Comparison of ENCODE assay signal across 21 cellular contexts in the genomic region with DNA sequence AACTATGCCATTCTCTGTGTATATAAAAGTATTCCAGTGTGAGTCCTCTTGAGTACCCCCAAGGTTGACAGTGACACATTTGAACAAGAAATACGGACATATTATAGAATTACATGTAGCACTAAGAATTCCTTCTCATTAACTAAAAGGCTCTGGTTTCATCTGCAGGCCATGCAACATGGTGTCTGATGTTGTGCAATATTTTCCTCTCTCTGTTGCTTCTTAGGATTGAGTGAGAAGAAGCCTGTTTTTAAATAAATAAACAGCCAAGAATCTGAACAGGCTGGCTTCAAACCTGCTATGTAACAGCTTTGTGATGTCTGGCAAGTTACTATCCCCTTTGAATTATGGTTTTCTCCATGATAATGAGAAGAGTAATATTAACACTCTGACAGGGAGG. TPM values are rescaled to one million over a fixed set of nuclear protein-coding genes. Genes with fewer than 3 reads are reported as not detected.
DNase-seq lines count a peak whose midpoint lies in the region; ATAC-seq and TF ChIP-seq lines count a peak whose summit lies in the region.
"Had no signal": no experiment of that assay in that cellular context is flagged by ENCODE, and none has a peak within 500 bp of the region (broad histone marks: within the 10 kb centered on the region; RNA-seq: fewer than 3 reads in every experiment).

No MANE protein-coding gene starts in this region.

- ATAC-seq in HG03175 (IDR thresholded peaks at IDR 0.05; ENCODE audit: unreplicated experiment) (no peak), left lung (no peak)
- ATAC-seq: CD8-positive, alpha-beta T cell had no signal

- no peaks in the 10 kb centered on the region for H3K9me2 ChIP-seq in GM23248 (ENCODE audit: insufficient read depth)

- H3K9me3 ChIP-seq in GM23248 (ENCODE audit: low read depth) = no peaks in the 10 kb centered on the region
- H3K9me3 ChIP-seq in smooth muscle cell (replicated peaks; ENCODE audit: low read depth) = no peaks in the 10 kb centered on the region
- H3K9me3 ChIP-seq in left lung = no peaks in the 10 kb centered on the region
- H3K9me3 ChIP-seq in Caco-2 = no peaks in the 10 kb centered on the region
- H3K9me3 ChIP-seq: BLaER1 had no signal

- H3K27me3 Mint-ChIP-seq in Caco-2 (ENCODE audit: insufficient read depth, unreplicated experiment) = no peaks in the 10 kb centered on the region

- H3K36me3 ChIP-seq in GM23248 (ENCODE audit: low read depth) (no peaks in the 10 kb centered on the region), smooth muscle cell (ENCODE audit: low read depth) (no peaks in the 10 kb centered on the region), left lung (no peaks in the 10 kb centered on the region), Caco-2 (ENCODE audit: control insufficient read depth, insufficient read depth, low read length) (no peaks in the 10 kb centered on the region)
- H3K36me3 ChIP-seq: BLaER1 had no signal

- POLR2A ChIA-PET in Caco-2 (lab: Charles Lee) = no interaction called here

- no peak for TF ChIP-seq CTCF in fibroblast of villous mesenchyme (IDR thresholded peaks at IDR 0.05; ENCODE audit: insufficient read depth, low read depth, low read length)
- no peak for TF ChIP-seq CTCF in smooth muscle cell (IDR thresholded peaks at IDR 0.05; ENCODE audit: borderline replicate concordance, insufficient read depth, poor library complexity, severe bottlenecking)
- TF ChIP-seq CTCF in left lung (IDR thresholded peaks at IDR 0.05) = no peak
- TF ChIP-seq CTCF in Caco-2 (IDR thresholded peaks at IDR 0.05; ENCODE audit: insufficient read depth in 1 of 2, low read depth in 1 of 2, low read length in 1 of 2, severe bottlenecking in 1 of 2, unreplicated experiment in 1 of 2) = no peak

- H3K4me1 Mint-ChIP-seq in Caco-2 (ENCODE audit: low read depth, unreplicated experiment) = no peaks in the 10 kb centered on the region

- H3K27ac Mint-ChIP-seq in Caco-2 (ENCODE audit: unreplicated experiment) = no peak overlapping the region
- H3K27ac Mint-ChIP-seq: CD8-positive, alpha-beta T cell had no signal

- in situ Hi-C loops in GM23248 (cut with MboI) = loop anchor here (10.0 kb wide), 1 partner anchor 378 kb away; no protein-coding TSS in a partner anchor

- H3K4me3 Mint-ChIP-seq in Caco-2 (ENCODE audit: unreplicated experiment) = no peak overlapping the region
- H3K4me3 Mint-ChIP-seq: CD8-positive, alpha-beta T cell had no signal

- H3K27ac ChIP-seq in GM23248 = no peak overlapping the region
- peak overlapping the region; percentile 30 for H3K27ac ChIP-seq in smooth muscle cell (ENCODE audit: low read depth)
- peak overlapping the region in 1 of 2 donors; percentile 5 for H3K27ac ChIP-seq in left lung
- H3K27ac ChIP-seq: BLaER1 had no signal

- H3K4me2 ChIP-seq in GM23248 (ENCODE audit: unreplicated experiment) = no peak overlapping the region
- no peak overlapping the region for H3K4me2 ChIP-seq in smooth muscle cell
- H3K4me2 ChIP-seq: BLaER1 had no signal

- WGBS in GM23248 (ENCODE audit: low coverage in 1 of 2, low lambda C conversion rate in 2 of 2, missing lambda C conversion rate in 2 of 2), 2 experiments = 10 to 13% methylated on average over 1 of the region's 1 CpG
- WGBS in smooth muscle cell (ENCODE audit: low lambda C conversion rate) = 27% methylated on average over 1 of the region's 1 CpG

- no peaks in the 10 kb centered on the region for H3K27me3 ChIP-seq in GM23248 (replicated peaks; ENCODE audit: insufficient read depth)
- H3K27me3 ChIP-seq in smooth muscle cell (ENCODE audit: low read depth) = no peaks in the 10 kb centered on the region
- H3K27me3 ChIP-seq in left lung = no peaks in the 10 kb centered on the region
- no peaks in the 10 kb centered on the region for H3K27me3 ChIP-seq in Caco-2 (replicated peaks; ENCODE audit: control insufficient read depth, insufficient read depth, low read length)
- H3K27me3 ChIP-seq: BLaER1 had no signal

- DNase-seq in GM23248 (peak; percentile 33), amniotic epithelial cell (ENCODE audit: low read depth) (peak; percentile 49), fibroblast of villous mesenchyme (ENCODE audit: low read depth) (peak; percentile 45), smooth muscle cell (lab: John Stamatoyannopoulos, UW; ENCODE audit: unreplicated experiment) (no peak), left lung (no peak), Caco-2 (no peak)
- DNase-seq: CD8-positive, alpha-beta T cell; DMS79 treated with DMSO at 0.1 percent for 48 hours; HCEC 1CT; KBM-7; NCI-H1048; NCI-H1436 treated with DMSO at 0.1 percent for 48 hours; NCI-H2029 treated with DMSO at 0.1 percent for 48 hours; NCI-H2171 treated with DMSO at 0.1 percent for 48 hours; NCI-H446 treated with DMSO at 0.1 percent for 48 hours; NK-92 treated with Interleukin-12 subunit alpha and Interleukin-12 subunit beta, amount 100 ng/mL, for 24 hours; OCI-M1; RPMI8226 had no signal

- H3K36me3 Mint-ChIP-seq in Caco-2 (ENCODE audit: insufficient read depth, unreplicated experiment) = no peaks in the 10 kb centered on the region
- H3K36me3 Mint-ChIP-seq: CD8-positive, alpha-beta T cell had no signal

- peaks cover 3% of the 10 kb centered on the region for H3K9me3 Mint-ChIP-seq in Caco-2 (ENCODE audit: unreplicated experiment)
- H3K9me3 Mint-ChIP-seq: CD8-positive, alpha-beta T cell had no signal

- intact Hi-C loops in left lung (cut with DNase I) (loop anchor here in 1 of 2 donors (10.0 kb wide), 1 partner anchor 378 kb away; no protein-coding TSS in a partner anchor), Caco-2 (cut with micrococcal nuclease; ENCODE audit: unreplicated experiment) (loop anchor here (5.0 kb wide), 1 partner anchor 200 kb away; no protein-coding TSS in a partner anchor)

- H3K4me1 ChIP-seq in GM23248 (ENCODE audit: insufficient read depth) = peaks cover 33% of the 10 kb centered on the region
- peaks cover 15% of the 10 kb centered on the region for H3K4me1 ChIP-seq in smooth muscle cell (ENCODE audit: low read depth)
- H3K4me1 ChIP-seq in left lung = no peaks in the 10 kb centered on the region
- H3K4me1 ChIP-seq in Caco-2 = no peaks in the 10 kb centered on the region
- H3K4me1 ChIP-seq: BLaER1 had no signal

- no peaks in the 10 kb centered on the region for H3K79me2 ChIP-seq in GM23248 (ENCODE audit: insufficient read depth)
- H3K79me2 ChIP-seq in smooth muscle cell (ENCODE audit: low read depth) = peaks cover 4% of the 10 kb centered on the region

- H4K20me1 ChIP-seq in GM23248 (ENCODE audit: insufficient read depth) (no peaks in the 10 kb centered on the region), smooth muscle cell (ENCODE audit: low read depth) (no peaks in the 10 kb centered on the region)
- H4K20me1 ChIP-seq: BLaER1 had no signal

- H3K4me3 ChIP-seq in GM23248 (no peak overlapping the region), fibroblast of villous mesenchyme (ENCODE audit: low read depth, low read length) (no peak overlapping the region), smooth muscle cell (no peak overlapping the region), left lung (no peak overlapping the region), Caco-2 (ENCODE audit: low read depth, low read length) (no peak overlapping the region)
- H3K4me3 ChIP-seq: BLaER1, GM12878 had no signal

- H3F3A ChIP-seq in GM23248 (ENCODE audit: insufficient read depth) (peaks cover 15% of the 10 kb centered on the region), smooth muscle cell (ENCODE audit: low read depth) (peaks cover 8% of the 10 kb centered on the region)

- H2AFZ ChIP-seq in GM23248 (peak overlapping the region; percentile 44), smooth muscle cell (ENCODE audit: low read depth) (peak overlapping the region; percentile 26)

- H3K9ac ChIP-seq in GM23248 = no peak overlapping the region
- H3K9ac ChIP-seq in smooth muscle cell (ENCODE audit: low read depth) = no peak overlapping the region
- H3K9ac ChIP-seq: BLaER1 had no signal

- no TSS peak for BruUV-seq in Caco-2 (replicated peaks; lab: Mats Ljungman, UMichigan)

- CTCF ChIA-PET in Caco-2 (lab: Charles Lee) = interaction anchor here (0.8 kb wide), 1 partner anchor 135 kb away, joined by 3 read pairs; no protein-coding TSS in a partner anchor

RNA-seq across cellular contexts. Expression of gene CCER1, which starts 22.2 kb away (rescaled TPM):
- total RNA-seq in GM23248 (2014; rRNA removed; shearing (Covaris generic)) = not detected in 2 replicates
- polyA plus RNA-seq in GM23248 (2016; fragmentation: Nextera tagmentation; extraction: Ambion mirVana) = not detected in 2 replicates
- not detected in 2 replicates for total RNA-seq in fibroblast of villous mesenchyme
- total RNA-seq in smooth muscle cell = not detected in 2 replicates
- polyA plus RNA-seq in smooth muscle cell = not detected in 2 replicates
- not detected for total RNA-seq in left lung
- total RNA-seq in Caco-2 (2022) = not detected in 2 replicates
- total RNA-seq: CD8-positive, alpha-beta T cell; GM12878 had no signal

RNA-seq across cellular contexts. Expression of gene EPYC, which starts 27.5 kb away (rescaled TPM):
- total RNA-seq in GM23248 (2014; rRNA removed; shearing (Covaris generic)) = not detected in 2 replicates
- polyA plus RNA-seq in GM23248 (2016; fragmentation: Nextera tagmentation; extraction: Ambion mirVana) = not detected in 2 replicates
- total RNA-seq in fibroblast of villous mesenchyme = not detected in 2 replicates
- 0.13 and 2.0 TPM in 2 replicates for total RNA-seq in smooth muscle cell
- 1.1 and 1.2 TPM in 2 replicates for polyA plus RNA-seq in smooth muscle cell
- under 1 TPM in 1 of 2 donors, not detected in 1; 0.47 TPM for total RNA-seq in left lung
- not detected in 2 replicates for total RNA-seq in Caco-2 (2022)
- total RNA-seq: CD8-positive, alpha-beta T cell; GM12878 had no signal
- polyA plus RNA-seq: GM12878 had no signal

Comparison
In these comparisons a context has a peak if more than half of its experiments do, and no peak if none do; other contexts are left out.
1. DNase-seq: peak in GM23248 (single experiment), amniotic epithelial cell (single experiment) and fibroblast of villous mesenchyme (single experiment); none in smooth muscle cell (single experiment), left lung (0 of 2) and Caco-2 (0 of 2).